15 cellular contexts compared by ENCODE assay signal in genomic region chr1:188988589-188988988, GRCh38.
DNase-seq lines count a peak whose midpoint lies in the region; ATAC-seq and FAIRE-seq lines count a peak whose summit lies in the region.
"Had no signal": no experiment of that assay in that cellular context is flagged by ENCODE, and none has a peak within 500 bp of the region (broad histone marks: within the 10 kb centered on the region; RNA-seq: fewer than 3 reads in every experiment).

No MANE protein-coding gene starts in this region.

- H3K36me3 Mint-ChIP-seq in stimulated activated naive B cell treated with anti-CD40 and anti-IgM and Interleukin-4, amounts not matched to agents 10 μg/mL and 1 μg/mL and 100 μg/mL, for 72 hours: no peaks in the 10 kb centered on the region
- H3K36me3 Mint-ChIP-seq: T-cell had no signal

- DNase-seq in HCEC 1CT: peak; percentile 57
- DNase-seq in RCC 7860 (ENCODE audit: low spot score): peak; percentile 18
- DNase-seq in amniotic epithelial cell (ENCODE audit: low read depth): peak; percentile 26
- DNase-seq in stimulated activated naive B cell treated with anti-CD40 and anti-IgM and Interleukin-4, amounts not matched to agents 10 μg/mL and 1 μg/mL and 100 μg/mL, for 72 hours: no peak
- no peak for DNase-seq in activated T-cell treated with anti-CD3 and anti-CD28 coated beads, Interleukin-2, amount 50 U/mL, for 1 hour
- no peak for DNase-seq in SKM-1 (lab: John Stamatoyannopoulos, UW; ENCODE audit: unreplicated experiment)
- DNase-seq: C1 segment of cervical spinal cord, MG63, NCI-H1105, NCI-H187, NCI-H748 treated with DMSO at 0.1 percent for 48 hours, SIG-M5, T-cell had no signal

- ATAC-seq in stimulated activated naive B cell treated with anti-CD40 and anti-IgM and Interleukin-4, amounts not matched to agents 10 μg/mL and 1 μg/mL and 100 μg/mL, for 72 hours (replicated peaks): no peak
- ATAC-seq in GM21447 (IDR thresholded peaks at IDR 0.05; ENCODE audit: unreplicated experiment): no peak
- ATAC-seq: Panc1, T-cell had no signal

- H3K4me3 Mint-ChIP-seq in stimulated activated naive B cell treated with anti-CD40 and anti-IgM and Interleukin-4, amounts not matched to agents 10 μg/mL and 1 μg/mL and 100 μg/mL, for 72 hours: no peak overlapping the region
- H3K4me3 Mint-ChIP-seq: T-cell had no signal

- FAIRE-seq in RCC 7860 (lab: Jason Lieb, UNC): no peak

- H3K9me3 Mint-ChIP-seq in stimulated activated naive B cell treated with anti-CD40 and anti-IgM and Interleukin-4, amounts not matched to agents 10 μg/mL and 1 μg/mL and 100 μg/mL, for 72 hours: peaks cover 3 to 8% of the 10 kb centered on the region in 2 donors

- H3K4me1 Mint-ChIP-seq in stimulated activated naive B cell treated with anti-CD40 and anti-IgM and Interleukin-4, amounts not matched to agents 10 μg/mL and 1 μg/mL and 100 μg/mL, for 72 hours: no peaks in the 10 kb centered on the region
- H3K4me1 Mint-ChIP-seq: T-cell had no signal

- H3K27me3 Mint-ChIP-seq in stimulated activated naive B cell treated with anti-CD40 and anti-IgM and Interleukin-4, amounts not matched to agents 10 μg/mL and 1 μg/mL and 100 μg/mL, for 72 hours: no peaks in the 10 kb centered on the region
- H3K27me3 Mint-ChIP-seq: T-cell had no signal

- no peak overlapping the region for H3K27ac Mint-ChIP-seq in stimulated activated naive B cell treated with anti-CD40 and anti-IgM and Interleukin-4, amounts not matched to agents 10 μg/mL and 1 μg/mL and 100 μg/mL, for 72 hours
- H3K27ac Mint-ChIP-seq: T-cell had no signal

Comparison
In these comparisons a context has a peak if more than half of its experiments do, and no peak if none do; other contexts are left out.
1. DNase-seq: peak in HCEC 1CT (single experiment), RCC 7860 (single experiment) and amniotic epithelial cell (single experiment); none in stimulated activated naive B cell treated with anti-CD40 and anti-IgM and Interleukin-4, amounts not matched to agents 10 μg/mL and 1 μg/mL and 100 μg/mL, for 72 hours (single experiment), activated T-cell treated with anti-CD3 and anti-CD28 coated beads, Interleukin-2, amount 50 U/mL, for 1 hour (single experiment) and SKM-1 (single experiment).